ENCODE assay signal across 1 cellular context in the genomic region with DNA sequence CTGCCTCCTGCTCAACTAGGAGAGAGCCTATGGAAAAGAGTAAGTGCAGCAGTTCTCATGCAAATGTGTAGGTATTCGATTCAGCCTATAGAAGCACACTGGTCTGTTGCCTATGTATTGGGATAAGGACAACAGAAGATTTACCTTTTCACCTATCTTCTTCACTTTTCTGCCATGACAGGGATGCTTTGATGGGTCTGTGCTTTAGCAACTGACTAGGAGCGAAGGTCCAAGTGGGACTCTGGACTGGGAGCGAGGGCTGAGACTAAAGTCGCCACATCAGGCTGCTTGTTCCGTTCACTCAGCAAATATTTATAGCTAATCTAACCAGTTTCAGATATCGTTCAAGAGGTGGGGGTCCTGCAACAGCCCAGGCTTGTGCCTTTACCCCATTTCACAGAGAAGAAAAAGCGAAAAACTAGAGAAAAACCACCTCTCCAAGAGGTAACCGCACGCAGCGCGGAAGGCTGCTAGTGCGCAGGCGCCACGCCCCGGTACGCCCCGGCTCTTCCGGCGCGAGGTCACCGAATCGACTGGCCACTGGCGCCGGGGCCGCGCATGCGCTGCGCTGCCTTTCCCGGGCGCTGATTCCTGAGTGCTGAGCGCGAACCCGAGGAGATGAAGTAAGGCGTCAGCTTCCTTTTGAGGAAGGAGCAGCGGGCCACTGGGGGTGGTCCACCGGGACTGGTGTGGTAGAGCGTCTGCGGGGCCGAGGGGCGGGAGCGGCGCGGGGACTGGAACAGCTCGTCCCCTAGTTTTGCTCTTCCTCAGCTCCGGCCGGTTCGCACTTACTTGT.
TF ChIP-seq lines count a peak whose summit lies in the region.

A gene with protein sequence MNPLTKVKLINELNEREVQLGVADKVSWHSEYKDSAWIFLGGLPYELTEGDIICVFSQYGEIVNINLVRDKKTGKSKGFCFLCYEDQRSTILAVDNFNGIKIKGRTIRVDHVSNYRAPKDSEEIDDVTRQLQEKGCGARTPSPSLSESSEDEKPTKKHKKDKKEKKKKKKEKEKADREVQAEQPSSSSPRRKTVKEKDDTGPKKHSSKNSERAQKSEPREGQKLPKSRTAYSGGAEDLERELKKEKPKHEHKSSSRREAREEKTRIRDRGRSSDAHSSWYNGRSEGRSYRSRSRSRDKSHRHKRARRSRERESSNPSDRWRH (plus strand): TSS at position 573 of the 796 bp plus-strand sequence. CDS start 46 bp downstream, at position 619.

TF ChIP-seq in HEK293, 187 proteins besides CTCF, POLR2A, EP300 and RAD21 (continued from another document):
- TF ChIP-seq, protein P1, sequence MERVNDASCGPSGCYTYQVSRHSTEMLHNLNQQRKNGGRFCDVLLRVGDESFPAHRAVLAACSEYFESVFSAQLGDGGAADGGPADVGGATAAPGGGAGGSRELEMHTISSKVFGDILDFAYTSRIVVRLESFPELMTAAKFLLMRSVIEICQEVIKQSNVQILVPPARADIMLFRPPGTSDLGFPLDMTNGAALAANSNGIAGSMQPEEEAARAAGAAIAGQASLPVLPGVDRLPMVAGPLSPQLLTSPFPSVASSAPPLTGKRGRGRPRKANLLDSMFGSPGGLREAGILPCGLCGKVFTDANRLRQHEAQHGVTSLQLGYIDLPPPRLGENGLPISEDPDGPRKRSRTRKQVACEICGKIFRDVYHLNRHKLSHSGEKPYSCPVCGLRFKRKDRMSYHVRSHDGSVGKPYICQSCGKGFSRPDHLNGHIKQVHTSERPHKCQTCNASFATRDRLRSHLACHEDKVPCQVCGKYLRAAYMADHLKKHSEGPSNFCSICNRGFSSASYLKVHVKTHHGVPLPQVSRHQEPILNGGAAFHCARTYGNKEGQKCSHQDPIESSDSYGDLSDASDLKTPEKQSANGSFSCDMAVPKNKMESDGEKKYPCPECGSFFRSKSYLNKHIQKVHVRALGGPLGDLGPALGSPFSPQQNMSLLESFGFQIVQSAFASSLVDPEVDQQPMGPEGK (tag by site-specific recombination; IDR thresholded peaks at IDR 0.05) = peak; percentile 51; the same call in 1 of the 2 replicates
- TF ChIP-seq KLF10 (tag by site-specific recombination; IDR thresholded peaks at IDR 0.05) (no peak), ZFHX2 (tag by site-specific recombination; conservative IDR thresholded peaks at IDR 0.05) (no peak), ZNF621 (tag by site-specific recombination; IDR thresholded peaks at IDR 0.05) (no peak), ZNF830 (tag by site-specific recombination; IDR thresholded peaks at IDR 0.05; ENCODE audit: low read depth) (no peak), GLI4 (tag by site-specific recombination; IDR thresholded peaks at IDR 0.05) (no peak), BCL11B (tag by site-specific recombination; IDR thresholded peaks at IDR 0.05; ENCODE audit: low read depth) (no peak), ZEB2 (tag by site-specific recombination; IDR thresholded peaks at IDR 0.05) (0 out of 2 replicates have a peak, but pooled peaks have one; percentile 49), ZNF785 (tag by site-specific recombination; IDR thresholded peaks at IDR 0.05) (no peak), PRDM1 (tag by site-specific recombination; IDR thresholded peaks at IDR 0.05) (no peak), ZNF548 (tag by site-specific recombination; IDR thresholded peaks at IDR 0.05) (no peak), ZNF121 (tag by site-specific recombination; IDR thresholded peaks at IDR 0.05) (no peak), SP2 (tag by site-specific recombination; IDR thresholded peaks at IDR 0.05) (peak; percentile 82)
- TF ChIP-seq, protein P2, sequence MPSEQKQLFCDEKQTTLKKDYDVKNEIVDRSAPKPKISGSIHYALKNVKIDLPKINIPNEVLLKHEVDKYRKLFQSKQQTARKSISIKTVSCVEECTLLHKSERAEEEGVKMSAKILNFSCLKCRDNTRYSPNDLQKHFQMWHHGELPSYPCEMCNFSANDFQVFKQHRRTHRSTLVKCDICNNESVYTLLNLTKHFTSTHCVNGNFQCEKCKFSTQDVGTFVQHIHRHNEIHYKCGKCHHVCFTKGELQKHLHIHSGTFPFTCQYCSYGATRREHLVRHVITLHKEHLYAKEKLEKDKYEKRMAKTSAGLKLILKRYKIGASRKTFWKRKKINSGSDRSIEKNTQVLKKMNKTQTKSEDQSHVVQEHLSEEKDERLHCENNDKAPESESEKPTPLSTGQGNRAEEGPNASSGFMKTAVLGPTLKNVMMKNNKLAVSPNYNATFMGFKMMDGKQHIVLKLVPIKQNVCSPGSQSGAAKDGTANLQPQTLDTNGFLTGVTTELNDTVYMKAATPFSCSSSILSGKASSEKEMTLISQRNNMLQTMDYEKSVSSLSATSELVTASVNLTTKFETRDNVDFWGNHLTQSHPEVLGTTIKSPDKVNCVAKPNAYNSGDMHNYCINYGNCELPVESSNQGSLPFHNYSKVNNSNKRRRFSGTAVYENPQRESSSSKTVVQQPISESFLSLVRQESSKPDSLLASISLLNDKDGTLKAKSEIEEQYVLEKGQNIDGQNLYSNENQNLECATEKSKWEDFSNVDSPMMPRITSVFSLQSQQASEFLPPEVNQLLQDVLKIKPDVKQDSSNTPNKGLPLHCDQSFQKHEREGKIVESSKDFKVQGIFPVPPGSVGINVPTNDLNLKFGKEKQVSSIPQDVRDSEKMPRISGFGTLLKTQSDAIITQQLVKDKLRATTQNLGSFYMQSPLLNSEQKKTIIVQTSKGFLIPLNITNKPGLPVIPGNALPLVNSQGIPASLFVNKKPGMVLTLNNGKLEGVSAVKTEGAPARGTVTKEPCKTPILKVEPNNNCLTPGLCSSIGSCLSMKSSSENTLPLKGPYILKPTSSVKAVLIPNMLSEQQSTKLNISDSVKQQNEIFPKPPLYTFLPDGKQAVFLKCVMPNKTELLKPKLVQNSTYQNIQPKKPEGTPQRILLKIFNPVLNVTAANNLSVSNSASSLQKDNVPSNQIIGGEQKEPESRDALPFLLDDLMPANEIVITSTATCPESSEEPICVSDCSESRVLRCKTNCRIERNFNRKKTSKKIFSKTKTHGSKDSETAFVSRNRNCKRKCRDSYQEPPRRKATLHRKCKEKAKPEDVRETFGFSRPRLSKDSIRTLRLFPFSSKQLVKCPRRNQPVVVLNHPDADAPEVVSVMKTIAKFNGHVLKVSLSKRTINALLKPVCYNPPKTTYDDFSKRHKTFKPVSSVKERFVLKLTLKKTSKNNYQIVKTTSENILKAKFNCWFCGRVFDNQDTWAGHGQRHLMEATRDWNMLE (tag by site-specific recombination; conservative IDR thresholded peaks at IDR 0.05; ENCODE audit: low read depth) = peak; percentile 96
- TF ChIP-seq, protein P3, sequence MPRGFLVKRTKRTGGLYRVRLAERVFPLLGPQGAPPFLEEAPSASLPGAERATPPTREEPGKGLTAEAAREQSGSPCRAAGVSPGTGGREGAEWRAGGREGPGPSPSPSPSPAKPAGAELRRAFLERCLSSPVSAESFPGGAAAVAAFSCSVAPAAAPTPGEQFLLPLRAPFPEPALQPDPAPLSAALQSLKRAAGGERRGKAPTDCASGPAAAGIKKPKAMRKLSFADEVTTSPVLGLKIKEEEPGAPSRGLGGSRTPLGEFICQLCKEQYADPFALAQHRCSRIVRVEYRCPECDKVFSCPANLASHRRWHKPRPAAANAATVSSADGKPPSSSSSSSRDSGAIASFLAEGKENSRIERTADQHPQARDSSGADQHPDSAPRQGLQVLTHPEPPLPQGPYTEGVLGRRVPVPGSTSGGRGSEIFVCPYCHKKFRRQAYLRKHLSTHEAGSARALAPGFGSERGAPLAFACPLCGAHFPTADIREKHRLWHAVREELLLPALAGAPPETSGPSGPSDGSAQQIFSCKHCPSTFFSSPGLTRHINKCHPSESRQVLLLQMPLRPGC (tag by site-specific recombination; IDR thresholded peaks at IDR 0.05) = no peak
